ENCODE assay signal across 1 cellular context in genomic region chr18:63676526-63676925, GRCh38.
TF ChIP-seq lines count a peak whose summit lies in the region.

No MANE protein-coding gene starts in this region.

TF ChIP-seq in GM23338, 12 proteins besides CTCF, POLR2A, EP300 and RAD21 (continued from another document):
- no peak for TF ChIP-seq ZNF462 (CRISPR knock-in tag; IDR thresholded peaks at IDR 0.05)
- TF ChIP-seq POLR2AphosphoS5 (IDR thresholded peaks at IDR 0.05; ENCODE audit: low read depth), result no peak
- TF ChIP-seq JUNB (IDR thresholded peaks at IDR 0.05; ENCODE audit: unreplicated experiment), result no peak
- no peak for TF ChIP-seq REST (IDR thresholded peaks at IDR 0.05; ENCODE audit: unreplicated experiment)
